8 cellular contexts compared by ENCODE assay signal in the genomic region with DNA sequence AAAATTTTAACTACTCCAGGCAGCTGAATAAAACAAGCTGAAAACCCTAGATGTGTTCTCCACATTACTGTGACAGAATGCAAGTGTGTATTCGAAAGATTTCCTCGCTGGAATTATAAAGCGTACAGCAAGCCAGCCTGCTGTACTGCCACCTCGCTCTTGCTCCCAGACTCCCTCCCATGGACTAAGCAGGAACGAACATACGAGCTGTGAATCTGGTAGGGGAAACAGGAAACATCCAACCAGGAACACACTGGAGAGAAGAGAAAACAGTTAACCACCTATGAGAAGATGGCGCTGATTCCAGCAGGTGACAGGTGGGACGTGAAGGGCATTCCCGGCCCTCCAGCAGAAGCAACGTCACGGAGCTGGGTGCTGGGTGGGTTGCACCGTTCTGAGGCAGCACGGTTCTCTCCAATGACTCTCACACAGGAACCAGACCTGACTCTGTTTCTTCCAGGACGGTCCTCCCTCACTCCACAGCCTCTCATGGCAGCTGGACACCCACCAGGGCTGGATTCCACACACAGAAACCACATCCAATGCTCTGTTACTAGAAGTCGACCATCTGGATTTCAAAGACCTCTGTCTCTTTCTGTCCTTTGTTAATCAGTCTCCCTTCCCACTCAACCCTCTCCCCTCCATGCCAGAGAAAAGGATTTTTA.
A peak's percentile ranks its signal among the peaks of the same experiment; 100 is the strongest.
DNase-seq lines count a peak whose midpoint lies in the region; ATAC-seq and TF ChIP-seq lines count a peak whose summit lies in the region.

No MANE protein-coding gene starts in this region.

- no peak for TF ChIP-seq CTCF in natural killer cell (IDR thresholded peaks at IDR 0.05)

- no peaks in the 10 kb centered on the region for H3K36me3 Mint-ChIP-seq in natural killer cell
- H3K36me3 Mint-ChIP-seq in stimulated activated naive B cell treated with anti-CD40 and anti-IgM and Interleukin-4, amounts not matched to agents 10 μg/mL and 1 μg/mL and 100 μg/mL, for 72 hours = peaks cover 27 to 51% of the 10 kb centered on the region in 2 donors

- H3K9me3 Mint-ChIP-seq in natural killer cell = no peaks in the 10 kb centered on the region
- peaks cover 0 to 5% of the 10 kb centered on the region in 2 donors for H3K9me3 Mint-ChIP-seq in stimulated activated naive B cell treated with anti-CD40 and anti-IgM and Interleukin-4, amounts not matched to agents 10 μg/mL and 1 μg/mL and 100 μg/mL, for 72 hours

- ATAC-seq in HG02759 (IDR thresholded peaks at IDR 0.05; ENCODE audit: unreplicated experiment) (no peak), natural killer cell (no peak)
- no peak for ATAC-seq in stimulated activated naive B cell treated with anti-CD40 and anti-IgM and Interleukin-4, amounts not matched to agents 10 μg/mL and 1 μg/mL and 100 μg/mL, for 72 hours (replicated peaks)

- peak overlapping the region in 1 of 2 donors; percentile 44 for H3K27ac Mint-ChIP-seq in natural killer cell
- no peak overlapping the region for H3K27ac Mint-ChIP-seq in stimulated activated naive B cell treated with anti-CD40 and anti-IgM and Interleukin-4, amounts not matched to agents 10 μg/mL and 1 μg/mL and 100 μg/mL, for 72 hours

- intact Hi-C loops in natural killer cell (cut with micrococcal nuclease) = no loop called here

- POLR2A ChIA-PET in HEK293T (lab: Yijun Ruan, JAX) = interaction anchor here (1.2 kb wide), 1 partner anchor 12 kb away, joined by 4 read pairs; no protein-coding TSS in a partner anchor

- DNase-seq in HEK293T (ENCODE audit: extremely low spot score) (peak; percentile 55), amniotic epithelial cell (ENCODE audit: low read depth) (peak; percentile 74), hippocampal formation (lab: John Stamatoyannopoulos, UW) (peak; percentile 47 to 78), skeletal muscle cell (ENCODE audit: low read depth) (peak; percentile 31), natural killer cell (no peak)
- no peak for DNase-seq in activated effector memory CD4-positive, alpha-beta T cell treated with anti-CD3 and anti-CD28 coated beads, Interleukin-2, amount 50 U/mL, for 16 hours
- DNase-seq in stimulated activated naive B cell treated with anti-CD40 and anti-IgM and Interleukin-4, amounts not matched to agents 10 μg/mL and 1 μg/mL and 100 μg/mL, for 72 hours = no peak

- no peak overlapping the region for H3K4me3 Mint-ChIP-seq in natural killer cell
- H3K4me3 Mint-ChIP-seq in stimulated activated naive B cell treated with anti-CD40 and anti-IgM and Interleukin-4, amounts not matched to agents 10 μg/mL and 1 μg/mL and 100 μg/mL, for 72 hours = no peak overlapping the region

- peaks cover 41 to 45% of the 10 kb centered on the region in 2 donors for H3K4me1 Mint-ChIP-seq in natural killer cell
- H3K4me1 Mint-ChIP-seq in stimulated activated naive B cell treated with anti-CD40 and anti-IgM and Interleukin-4, amounts not matched to agents 10 μg/mL and 1 μg/mL and 100 μg/mL, for 72 hours = peaks cover 32 to 55% of the 10 kb centered on the region in 2 donors

- CTCF ChIA-PET in HEK293T (lab: Yijun Ruan, JAX) = interaction anchor here (0.7 to 1.1 kb wide), 4 partner anchors 10 to 28 kb away, joined by 3 to 4 read pairs (median 3); no protein-coding TSS in a partner anchor

- no peak overlapping the region for H3K4me3 ChIP-seq in skeletal muscle cell (ENCODE audit: low read depth, low read length)

- no peaks in the 10 kb centered on the region for H3K27me3 Mint-ChIP-seq in natural killer cell (ENCODE audit: low read depth in 2 of 2)
- no peaks in the 10 kb centered on the region for H3K27me3 Mint-ChIP-seq in stimulated activated naive B cell treated with anti-CD40 and anti-IgM and Interleukin-4, amounts not matched to agents 10 μg/mL and 1 μg/mL and 100 μg/mL, for 72 hours

TF ChIP-seq in HEK293T, 16 proteins besides CTCF, POLR2A, EP300 and RAD21:
- TF ChIP-seq ZNF384 (IDR thresholded peaks at IDR 0.05) (no peak), HDGF (IDR thresholded peaks at IDR 0.05; ENCODE audit: borderline replicate concordance) (no peak), NFRKB (IDR thresholded peaks at IDR 0.05) (no peak), SUZ12 (IDR thresholded peaks at IDR 0.05) (no peak), BHLHE40 (IDR thresholded peaks at IDR 0.05; ENCODE audit: borderline replicate concordance) (no peak), ELF4 (IDR thresholded peaks at IDR 0.05) (no peak), LEF1 (IDR thresholded peaks at IDR 0.05; ENCODE audit: borderline replicate concordance) (no peak), FOXK2 (IDR thresholded peaks at IDR 0.05) (no peak), CTBP1 (IDR thresholded peaks at IDR 0.05; ENCODE audit: borderline replicate concordance) (no peak), TARDBP (IDR thresholded peaks at IDR 0.05) (no peak), L3MBTL2 (conservative IDR thresholded peaks at IDR 0.05) (no peak), SP1 (IDR thresholded peaks at IDR 0.05) (no peak)

Comparison
In these comparisons a context has a peak if more than half of its experiments do, and no peak if none do; other contexts are left out.
1. DNase-seq: peak in HEK293T (single experiment), amniotic epithelial cell (single experiment), hippocampal formation (2 of 2) and skeletal muscle cell (single experiment); none in activated effector memory CD4-positive, alpha-beta T cell treated with anti-CD3 and anti-CD28 coated beads, Interleukin-2, amount 50 U/mL, for 16 hours (single experiment), natural killer cell (single experiment) and stimulated activated naive B cell treated with anti-CD40 and anti-IgM and Interleukin-4, amounts not matched to agents 10 μg/mL and 1 μg/mL and 100 μg/mL, for 72 hours (single experiment).